ENCODE assay signal across 1 cellular context in the genomic region with DNA sequence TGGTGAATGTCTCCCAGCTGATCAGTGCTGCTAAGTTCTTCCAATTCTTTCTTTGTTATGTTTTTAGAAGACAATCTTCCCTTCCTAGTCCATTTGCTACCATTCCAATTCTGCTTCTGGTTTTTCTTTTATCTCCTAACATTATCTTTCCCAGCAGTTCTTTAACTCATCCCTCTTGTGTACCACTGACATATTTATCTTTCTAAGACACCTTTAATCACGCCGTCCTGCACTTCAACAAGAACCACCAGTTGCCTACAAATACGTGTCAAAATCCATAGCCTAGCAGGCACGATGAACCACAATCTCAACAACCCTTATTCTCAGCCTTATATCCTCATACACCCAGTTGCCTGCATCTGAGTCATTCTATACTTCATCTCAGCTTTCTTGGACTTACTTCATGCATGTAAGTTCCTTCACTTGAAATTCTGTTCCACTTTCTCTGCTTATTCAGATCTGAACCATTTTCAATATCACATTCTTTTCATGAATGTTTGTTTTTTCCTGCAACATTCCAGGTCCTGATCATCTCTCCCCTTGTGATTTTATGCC.
TF ChIP-seq lines count a peak whose summit lies in the region.

No MANE protein-coding gene starts in this region.

TF ChIP-seq in K562, 482 proteins besides CTCF, POLR2A, EP300 and RAD21 (continued from another document and continues in another):
- TF ChIP-seq, protein P1, sequence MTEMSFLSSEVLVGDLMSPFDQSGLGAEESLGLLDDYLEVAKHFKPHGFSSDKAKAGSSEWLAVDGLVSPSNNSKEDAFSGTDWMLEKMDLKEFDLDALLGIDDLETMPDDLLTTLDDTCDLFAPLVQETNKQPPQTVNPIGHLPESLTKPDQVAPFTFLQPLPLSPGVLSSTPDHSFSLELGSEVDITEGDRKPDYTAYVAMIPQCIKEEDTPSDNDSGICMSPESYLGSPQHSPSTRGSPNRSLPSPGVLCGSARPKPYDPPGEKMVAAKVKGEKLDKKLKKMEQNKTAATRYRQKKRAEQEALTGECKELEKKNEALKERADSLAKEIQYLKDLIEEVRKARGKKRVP (CRISPR knock-in tag; IDR thresholded peaks at IDR 0.05), result no peak
- TF ChIP-seq ZNF3 (CRISPR knock-in tag; IDR thresholded peaks at IDR 0.05) (no peak), JUND (IDR thresholded peaks at IDR 0.05; ENCODE audit: borderline replicate concordance, low read depth, low read length) (no peak), JUND (tag; IDR thresholded peaks at IDR 0.05; ENCODE audit: borderline replicate concordance, low read depth, low read length) (0 out of 3 replicates have a peak, but pooled peaks have one; percentile 12), FOSL1 (tag; conservative IDR thresholded peaks at IDR 0.05) (peak; percentile 65), ZNF436 (CRISPR knock-in tag; IDR thresholded peaks at IDR 0.05) (no peak), SMAD1 (IDR thresholded peaks at IDR 0.05; ENCODE audit: low read depth, low read length, partially characterized antibody) (no peak), KAT8 (IDR thresholded peaks at IDR 0.05; ENCODE audit: low read depth) (no peak), ZNF239 (CRISPR knock-in tag; IDR thresholded peaks at IDR 0.05) (no peak), SOX6 (IDR thresholded peaks at IDR 0.05) (peak; percentile 55; the same call in 1 of the 2 replicates), CBX8 (IDR thresholded peaks at IDR 0.05; ENCODE audit: borderline replicate concordance, extremely low read depth, low read depth, low read length, poor library complexity, severe bottlenecking) (no peak), POLR2AphosphoS5 (IDR thresholded peaks at IDR 0.05; ENCODE audit: control insufficient read depth, insufficient read depth, low read depth, low read length) (0 out of 2 replicates have a peak, but pooled peaks have one; percentile 32), MTA2 (IDR thresholded peaks at IDR 0.05; ENCODE audit: low read depth) (peak; percentile 76), PML (IDR thresholded peaks at IDR 0.05; ENCODE audit: low read length) (0 out of 2 replicates have a peak, but pooled peaks have one; percentile 37), KAT2B (IDR thresholded peaks at IDR 0.05; ENCODE audit: low read depth, low read length) (no peak), FOXK2 (conservative IDR thresholded peaks at IDR 0.05 in 1 of 2, IDR thresholded peaks at IDR 0.05 in 1 of 2; ENCODE audit: low read depth in 2 of 2) (peak in 1 of 2 experiments; percentile 40; a peak in 1 of 4 replicates), TFAM (CRISPR knock-in tag; conservative IDR thresholded peaks at IDR 0.05) (no peak), TAF7 (tag; IDR thresholded peaks at IDR 0.05) (no peak), ZBTB17 (CRISPR knock-in tag; IDR thresholded peaks at IDR 0.05) (no peak), ARID1B (IDR thresholded peaks at IDR 0.05) (peak; percentile 85), HNRNPK (IDR thresholded peaks at IDR 0.05; ENCODE audit: low read depth, low read length, poor library complexity, severe bottlenecking) (no peak), CC2D1A (IDR thresholded peaks at IDR 0.05) (0 out of 2 replicates have a peak, but pooled peaks have one; percentile 22), CBFA2T3 (IDR thresholded peaks at IDR 0.05) (peak; percentile 85), MYC (IDR thresholded peaks at IDR 0.05; ENCODE audit: low read depth, low read length) (no peak), MYC (CRISPR knock-in tag; IDR thresholded peaks at IDR 0.05; ENCODE audit: borderline replicate concordance, low read depth) (no peak), POLR3G (IDR thresholded peaks at IDR 0.05; ENCODE audit: extremely low read depth, insufficient read length, insufficient replicate concordance) (no peak), CTBP1 (IDR thresholded peaks at IDR 0.05; ENCODE audit: borderline replicate concordance) (peak; percentile 62; the same call in 1 of the 2 replicates), FOXM1 (IDR thresholded peaks at IDR 0.05; ENCODE audit: low read depth) (peak; percentile 31; the same call in 1 of the 2 replicates), FOXM1 (CRISPR knock-in tag; IDR thresholded peaks at IDR 0.05; ENCODE audit: low read depth) (no peak), HMG20A (CRISPR knock-in tag; conservative IDR thresholded peaks at IDR 0.05) (no peak), TRIM24 (IDR thresholded peaks at IDR 0.05) (peak in 1 of 2 experiments; percentile 59; a peak in 2 of 4 replicates), KAT7 (CRISPR knock-in tag; IDR thresholded peaks at IDR 0.05; ENCODE audit: borderline replicate concordance) (no peak), PYGO2 (tag; IDR thresholded peaks at IDR 0.05) (no peak), BACH1 (tag; IDR thresholded peaks at IDR 0.05) (no peak), ADNP (tag; IDR thresholded peaks at IDR 0.05) (no peak), ZNF197 (CRISPR knock-in tag; IDR thresholded peaks at IDR 0.05; ENCODE audit: low read depth) (no peak), POLR2G (IDR thresholded peaks at IDR 0.05; ENCODE audit: low read depth, low read length) (no peak), ZNF316 (IDR thresholded peaks at IDR 0.05) (no peak), THRAP3 (IDR thresholded peaks at IDR 0.05; ENCODE audit: borderline replicate concordance) (no peak), ZNF57 (CRISPR knock-in tag; IDR thresholded peaks at IDR 0.05) (no peak), TAL1 (IDR thresholded peaks at IDR 0.05) (peak; percentile 80), NCOR1 (IDR thresholded peaks at IDR 0.05) (peak; percentile 60), L3MBTL2 (IDR thresholded peaks at IDR 0.05) (no peak), FIP1L1 (IDR thresholded peaks at IDR 0.05; ENCODE audit: low read depth, low read length, poor library complexity, severe bottlenecking) (no peak), CREBBP (IDR thresholded peaks at IDR 0.05; ENCODE audit: low read depth, low read length) (no peak)
- TF ChIP-seq, protein P2, sequence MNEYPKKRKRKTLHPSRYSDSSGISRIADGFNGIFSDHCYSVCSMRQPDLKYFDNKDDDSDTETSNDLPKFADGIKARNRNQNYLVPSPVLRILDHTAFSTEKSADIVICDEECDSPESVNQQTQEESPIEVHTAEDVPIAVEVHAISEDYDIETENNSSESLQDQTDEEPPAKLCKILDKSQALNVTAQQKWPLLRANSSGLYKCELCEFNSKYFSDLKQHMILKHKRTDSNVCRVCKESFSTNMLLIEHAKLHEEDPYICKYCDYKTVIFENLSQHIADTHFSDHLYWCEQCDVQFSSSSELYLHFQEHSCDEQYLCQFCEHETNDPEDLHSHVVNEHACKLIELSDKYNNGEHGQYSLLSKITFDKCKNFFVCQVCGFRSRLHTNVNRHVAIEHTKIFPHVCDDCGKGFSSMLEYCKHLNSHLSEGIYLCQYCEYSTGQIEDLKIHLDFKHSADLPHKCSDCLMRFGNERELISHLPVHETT (CRISPR knock-in tag; conservative IDR thresholded peaks at IDR 0.05 in 1 of 2, IDR thresholded peaks at IDR 0.05 in 1 of 2), result no peak
- TF ChIP-seq, protein P3, sequence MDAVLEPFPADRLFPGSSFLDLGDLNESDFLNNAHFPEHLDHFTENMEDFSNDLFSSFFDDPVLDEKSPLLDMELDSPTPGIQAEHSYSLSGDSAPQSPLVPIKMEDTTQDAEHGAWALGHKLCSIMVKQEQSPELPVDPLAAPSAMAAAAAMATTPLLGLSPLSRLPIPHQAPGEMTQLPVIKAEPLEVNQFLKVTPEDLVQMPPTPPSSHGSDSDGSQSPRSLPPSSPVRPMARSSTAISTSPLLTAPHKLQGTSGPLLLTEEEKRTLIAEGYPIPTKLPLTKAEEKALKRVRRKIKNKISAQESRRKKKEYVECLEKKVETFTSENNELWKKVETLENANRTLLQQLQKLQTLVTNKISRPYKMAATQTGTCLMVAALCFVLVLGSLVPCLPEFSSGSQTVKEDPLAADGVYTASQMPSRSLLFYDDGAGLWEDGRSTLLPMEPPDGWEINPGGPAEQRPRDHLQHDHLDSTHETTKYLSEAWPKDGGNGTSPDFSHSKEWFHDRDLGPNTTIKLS (IDR thresholded peaks at IDR 0.05; ENCODE audit: borderline replicate concordance, low read depth), result no peak
- TF ChIP-seq, protein P4, sequence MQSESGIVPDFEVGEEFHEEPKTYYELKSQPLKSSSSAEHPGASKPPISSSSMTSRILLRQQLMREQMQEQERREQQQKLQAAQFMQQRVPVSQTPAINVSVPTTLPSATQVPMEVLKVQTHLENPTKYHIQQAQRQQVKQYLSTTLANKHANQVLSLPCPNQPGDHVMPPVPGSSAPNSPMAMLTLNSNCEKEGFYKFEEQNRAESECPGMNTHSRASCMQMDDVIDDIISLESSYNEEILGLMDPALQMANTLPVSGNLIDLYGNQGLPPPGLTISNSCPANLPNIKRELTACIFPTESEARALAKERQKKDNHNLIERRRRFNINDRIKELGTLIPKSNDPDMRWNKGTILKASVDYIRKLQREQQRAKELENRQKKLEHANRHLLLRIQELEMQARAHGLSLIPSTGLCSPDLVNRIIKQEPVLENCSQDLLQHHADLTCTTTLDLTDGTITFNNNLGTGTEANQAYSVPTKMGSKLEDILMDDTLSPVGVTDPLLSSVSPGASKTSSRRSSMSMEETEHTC (IDR thresholded peaks at IDR 0.05), result no peak
- TF ChIP-seq, protein P5, sequence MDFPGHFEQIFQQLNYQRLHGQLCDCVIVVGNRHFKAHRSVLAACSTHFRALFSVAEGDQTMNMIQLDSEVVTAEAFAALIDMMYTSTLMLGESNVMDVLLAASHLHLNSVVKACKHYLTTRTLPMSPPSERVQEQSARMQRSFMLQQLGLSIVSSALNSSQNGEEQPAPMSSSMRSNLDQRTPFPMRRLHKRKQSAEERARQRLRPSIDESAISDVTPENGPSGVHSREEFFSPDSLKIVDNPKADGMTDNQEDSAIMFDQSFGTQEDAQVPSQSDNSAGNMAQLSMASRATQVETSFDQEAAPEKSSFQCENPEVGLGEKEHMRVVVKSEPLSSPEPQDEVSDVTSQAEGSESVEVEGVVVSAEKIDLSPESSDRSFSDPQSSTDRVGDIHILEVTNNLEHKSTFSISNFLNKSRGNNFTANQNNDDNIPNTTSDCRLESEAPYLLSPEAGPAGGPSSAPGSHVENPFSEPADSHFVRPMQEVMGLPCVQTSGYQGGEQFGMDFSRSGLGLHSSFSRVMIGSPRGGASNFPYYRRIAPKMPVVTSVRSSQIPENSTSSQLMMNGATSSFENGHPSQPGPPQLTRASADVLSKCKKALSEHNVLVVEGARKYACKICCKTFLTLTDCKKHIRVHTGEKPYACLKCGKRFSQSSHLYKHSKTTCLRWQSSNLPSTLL (IDR thresholded peaks at IDR 0.05), result no peak
- TF ChIP-seq, protein P6, sequence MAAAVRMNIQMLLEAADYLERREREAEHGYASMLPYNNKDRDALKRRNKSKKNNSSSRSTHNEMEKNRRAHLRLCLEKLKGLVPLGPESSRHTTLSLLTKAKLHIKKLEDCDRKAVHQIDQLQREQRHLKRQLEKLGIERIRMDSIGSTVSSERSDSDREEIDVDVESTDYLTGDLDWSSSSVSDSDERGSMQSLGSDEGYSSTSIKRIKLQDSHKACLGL (CRISPR knock-in tag; IDR thresholded peaks at IDR 0.05; ENCODE audit: borderline replicate concordance, poor library complexity, severe bottlenecking), result no peak
- TF ChIP-seq, protein P7, sequence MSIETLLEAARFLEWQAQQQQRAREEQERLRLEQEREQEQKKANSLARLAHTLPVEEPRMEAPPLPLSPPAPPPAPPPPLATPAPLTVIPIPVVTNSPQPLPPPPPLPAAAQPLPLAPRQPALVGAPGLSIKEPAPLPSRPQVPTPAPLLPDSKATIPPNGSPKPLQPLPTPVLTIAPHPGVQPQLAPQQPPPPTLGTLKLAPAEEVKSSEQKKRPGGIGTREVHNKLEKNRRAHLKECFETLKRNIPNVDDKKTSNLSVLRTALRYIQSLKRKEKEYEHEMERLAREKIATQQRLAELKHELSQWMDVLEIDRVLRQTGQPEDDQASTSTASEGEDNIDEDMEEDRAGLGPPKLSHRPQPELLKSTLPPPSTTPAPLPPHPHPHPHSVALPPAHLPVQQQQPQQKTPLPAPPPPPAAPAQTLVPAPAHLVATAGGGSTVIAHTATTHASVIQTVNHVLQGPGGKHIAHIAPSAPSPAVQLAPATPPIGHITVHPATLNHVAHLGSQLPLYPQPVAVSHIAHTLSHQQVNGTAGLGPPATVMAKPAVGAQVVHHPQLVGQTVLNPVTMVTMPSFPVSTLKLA (conservative IDR thresholded peaks at IDR 0.05), result no peak
- TF ChIP-seq, protein P8, sequence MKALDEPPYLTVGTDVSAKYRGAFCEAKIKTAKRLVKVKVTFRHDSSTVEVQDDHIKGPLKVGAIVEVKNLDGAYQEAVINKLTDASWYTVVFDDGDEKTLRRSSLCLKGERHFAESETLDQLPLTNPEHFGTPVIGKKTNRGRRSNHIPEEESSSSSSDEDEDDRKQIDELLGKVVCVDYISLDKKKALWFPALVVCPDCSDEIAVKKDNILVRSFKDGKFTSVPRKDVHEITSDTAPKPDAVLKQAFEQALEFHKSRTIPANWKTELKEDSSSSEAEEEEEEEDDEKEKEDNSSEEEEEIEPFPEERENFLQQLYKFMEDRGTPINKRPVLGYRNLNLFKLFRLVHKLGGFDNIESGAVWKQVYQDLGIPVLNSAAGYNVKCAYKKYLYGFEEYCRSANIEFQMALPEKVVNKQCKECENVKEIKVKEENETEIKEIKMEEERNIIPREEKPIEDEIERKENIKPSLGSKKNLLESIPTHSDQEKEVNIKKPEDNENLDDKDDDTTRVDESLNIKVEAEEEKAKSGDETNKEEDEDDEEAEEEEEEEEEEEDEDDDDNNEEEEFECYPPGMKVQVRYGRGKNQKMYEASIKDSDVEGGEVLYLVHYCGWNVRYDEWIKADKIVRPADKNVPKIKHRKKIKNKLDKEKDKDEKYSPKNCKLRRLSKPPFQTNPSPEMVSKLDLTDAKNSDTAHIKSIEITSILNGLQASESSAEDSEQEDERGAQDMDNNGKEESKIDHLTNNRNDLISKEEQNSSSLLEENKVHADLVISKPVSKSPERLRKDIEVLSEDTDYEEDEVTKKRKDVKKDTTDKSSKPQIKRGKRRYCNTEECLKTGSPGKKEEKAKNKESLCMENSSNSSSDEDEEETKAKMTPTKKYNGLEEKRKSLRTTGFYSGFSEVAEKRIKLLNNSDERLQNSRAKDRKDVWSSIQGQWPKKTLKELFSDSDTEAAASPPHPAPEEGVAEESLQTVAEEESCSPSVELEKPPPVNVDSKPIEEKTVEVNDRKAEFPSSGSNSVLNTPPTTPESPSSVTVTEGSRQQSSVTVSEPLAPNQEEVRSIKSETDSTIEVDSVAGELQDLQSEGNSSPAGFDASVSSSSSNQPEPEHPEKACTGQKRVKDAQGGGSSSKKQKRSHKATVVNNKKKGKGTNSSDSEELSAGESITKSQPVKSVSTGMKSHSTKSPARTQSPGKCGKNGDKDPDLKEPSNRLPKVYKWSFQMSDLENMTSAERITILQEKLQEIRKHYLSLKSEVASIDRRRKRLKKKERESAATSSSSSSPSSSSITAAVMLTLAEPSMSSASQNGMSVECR (CRISPR knock-in tag; IDR thresholded peaks at IDR 0.05), result no peak
- TF ChIP-seq, protein P9, sequence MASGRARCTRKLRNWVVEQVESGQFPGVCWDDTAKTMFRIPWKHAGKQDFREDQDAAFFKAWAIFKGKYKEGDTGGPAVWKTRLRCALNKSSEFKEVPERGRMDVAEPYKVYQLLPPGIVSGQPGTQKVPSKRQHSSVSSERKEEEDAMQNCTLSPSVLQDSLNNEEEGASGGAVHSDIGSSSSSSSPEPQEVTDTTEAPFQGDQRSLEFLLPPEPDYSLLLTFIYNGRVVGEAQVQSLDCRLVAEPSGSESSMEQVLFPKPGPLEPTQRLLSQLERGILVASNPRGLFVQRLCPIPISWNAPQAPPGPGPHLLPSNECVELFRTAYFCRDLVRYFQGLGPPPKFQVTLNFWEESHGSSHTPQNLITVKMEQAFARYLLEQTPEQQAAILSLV (tag; IDR thresholded peaks at IDR 0.05), result no peak
